Comparison of ENCODE assay signal across 2 cellular contexts in genomic region chr17:47085736-47086135, GRCh38.
TF ChIP-seq lines count a peak whose summit lies in the region.

No MANE protein-coding gene starts in this region.

TF ChIP-seq in HepG2, 621 proteins besides CTCF, POLR2A, EP300 and RAD21:
- no peak for TF ChIP-seq KDM4B (CRISPR knock-in tag; IDR thresholded peaks at IDR 0.05)
- TF ChIP-seq ATF7 (IDR thresholded peaks at IDR 0.05), result peak; percentile 56
- TF ChIP-seq ATF7 (CRISPR knock-in tag; IDR thresholded peaks at IDR 0.05), result no peak

TF ChIP-seq in endothelial cell of umbilical vein, 7 proteins besides CTCF, POLR2A, EP300 and RAD21:
- TF ChIP-seq FOS (IDR thresholded peaks at IDR 0.05; ENCODE audit: borderline replicate concordance, insufficient read depth, low read length), result no peak
- no peak for TF ChIP-seq GATA2 (IDR thresholded peaks at IDR 0.05; ENCODE audit: insufficient read depth, insufficient read length, low read depth, low read length)
